In genomic region chr1:86998727-86999126, GRCh38 we compare ENCODE assay signal across 19 cellular contexts.
DNase-seq lines count a peak whose midpoint lies in the region; ATAC-seq and TF ChIP-seq lines count a peak whose summit lies in the region.
"Had no signal": no experiment of that assay in that cellular context is flagged by ENCODE, and none has a peak within 500 bp of the region (broad histone marks: within the 10 kb centered on the region; RNA-seq: fewer than 3 reads in every experiment).

No MANE protein-coding gene starts in this region.

- CTCF ChIA-PET in mammary epithelial cell (lab: Charles Lee; ENCODE audit: low non-redundant PET) = interaction anchor here (0.7 kb wide), 1 partner anchor 33 kb away, joined by 6 read pairs; no protein-coding TSS in a partner anchor

- H2AK5ac ChIP-seq in trophoblast cell (ENCODE audit: low read length) = no peak overlapping the region

- DNase-seq in mammary epithelial cell (peak; percentile 24), breast epithelium (ENCODE audit: low spot score in 2 of 2) (no peak), SK-N-MC (ENCODE audit: low read depth, low spot score) (no peak), epithelial cell of esophagus (ENCODE audit: low read depth) (peak; percentile 58), NCI-H510A (lab: John Stamatoyannopoulos, UW) (no peak), trophoblast cell (no peak), H4 (ENCODE audit: low spot score) (no peak)
- DNase-seq in stimulated activated naive CD8-positive, alpha-beta T cell treated with anti-CD3 and anti-CD28 coated beads, Interleukin-15, amount 100 ng/mL, for 72 hours = no peak
- DNase-seq: Calu3; CD4-positive, alpha-beta T cell; DMS79; KBM-7; NCI-H1436; NCI-H2029; NCI-H2171; NCI-H446; SJCRH30 had no signal

- no peak overlapping the region for H4K91ac ChIP-seq in trophoblast cell (ENCODE audit: low read depth, low read length)

- H4K20me1 ChIP-seq in mammary epithelial cell (ENCODE audit: insufficient read depth, low read length) = no peaks in the 10 kb centered on the region

- H3K4me1 ChIP-seq in mammary epithelial cell (ENCODE audit: insufficient read depth, low read length) (no peaks in the 10 kb centered on the region), breast epithelium (no peaks in the 10 kb centered on the region), trophoblast cell (ENCODE audit: control insufficient read depth in 1 of 2, insufficient read depth in 2 of 2, low read length in 2 of 2) (no peaks in the 10 kb centered on the region)
- H3K4me1 ChIP-seq: SJCRH30 had no signal

- no peaks in the 10 kb centered on the region for H3K9me3 ChIP-seq in mammary epithelial cell (replicated peaks; ENCODE audit: insufficient read depth, low read length)
- H3K9me3 ChIP-seq in breast epithelium = no peaks in the 10 kb centered on the region
- no peaks in the 10 kb centered on the region for H3K9me3 ChIP-seq in SK-N-MC (ENCODE audit: low read depth, low read length)
- no peaks in the 10 kb centered on the region for H3K9me3 ChIP-seq in trophoblast cell (ENCODE audit: insufficient read depth, low read depth, low read length)
- H3K9me3 ChIP-seq: SJCRH30 had no signal

- H3K4me1 Mint-ChIP-seq in stimulated activated naive CD8-positive, alpha-beta T cell treated with anti-CD3 and anti-CD28 coated beads, Interleukin-15, amount 100 ng/mL, for 72 hours = peaks cover 16% of the 10 kb centered on the region

- H3K4ac ChIP-seq in trophoblast cell (ENCODE audit: low read depth, low read length) = no peak overlapping the region

- no peak overlapping the region for H2BK12ac ChIP-seq in trophoblast cell (ENCODE audit: low read length)

- intact Hi-C loops in mammary epithelial cell (cut with micrococcal nuclease) (no loop called here), breast epithelium (cut with DNase I; ENCODE audit: low total_unique reads) (no loop called here)

- no peak overlapping the region for H3K18ac ChIP-seq in trophoblast cell (ENCODE audit: low read length)

- H3K27me3 ChIP-seq in mammary epithelial cell (ENCODE audit: insufficient read depth, low read length) (no peaks in the 10 kb centered on the region), breast epithelium (no peaks in the 10 kb centered on the region), trophoblast cell (ENCODE audit: insufficient read depth, low read length) (no peaks in the 10 kb centered on the region)
- H3K27me3 ChIP-seq: SJCRH30 had no signal

- no peaks in the 10 kb centered on the region for H3K9me3 Mint-ChIP-seq in stimulated activated naive CD8-positive, alpha-beta T cell treated with anti-CD3 and anti-CD28 coated beads, Interleukin-15, amount 100 ng/mL, for 72 hours
- H3K9me3 Mint-ChIP-seq: CD4-positive, alpha-beta T cell; GM23338 had no signal

- H3K79me2 ChIP-seq in mammary epithelial cell (ENCODE audit: insufficient read depth, low read length) = no peaks in the 10 kb centered on the region
- no peaks in the 10 kb centered on the region for H3K79me2 ChIP-seq in trophoblast cell (ENCODE audit: control insufficient read depth, insufficient read depth, low read length, poor library complexity)

- ATAC-seq in stimulated activated naive CD8-positive, alpha-beta T cell treated with anti-CD3 and anti-CD28 coated beads, Interleukin-15, amount 100 ng/mL, for 72 hours = peak; percentile 69
- ATAC-seq: GM23338 had no signal

- no TSS peak for BruUV-seq in mammary epithelial cell (replicated peaks; lab: Mats Ljungman, UMichigan)

- no peak overlapping the region for H3K4me2 ChIP-seq in mammary epithelial cell (ENCODE audit: insufficient read depth, low read depth, low read length)
- no peak overlapping the region for H3K4me2 ChIP-seq in trophoblast cell (ENCODE audit: low read length)
- H3K4me2 ChIP-seq: GM23338 had no signal

- H2BK120ac ChIP-seq in trophoblast cell (ENCODE audit: insufficient read depth, low read length, poor library complexity) = no peak overlapping the region

- no peak overlapping the region for H4K8ac ChIP-seq in trophoblast cell (ENCODE audit: low read depth, low read length)

- no peak overlapping the region for H3K9ac ChIP-seq in mammary epithelial cell (ENCODE audit: insufficient read depth, low read length)
- H3K9ac ChIP-seq in SK-N-MC (ENCODE audit: insufficient read length) = no peak overlapping the region
- no peak overlapping the region for H3K9ac ChIP-seq in trophoblast cell (ENCODE audit: low read length)

- H3K27ac ChIP-seq in mammary epithelial cell (ENCODE audit: insufficient read depth, low read depth, low read length) = no peak overlapping the region
- no peak overlapping the region for H3K27ac ChIP-seq in breast epithelium
- H3K27ac ChIP-seq in SK-N-MC = peak overlapping the region; percentile 30; the same call in 1 of the 2 replicates
- H3K27ac ChIP-seq in trophoblast cell (ENCODE audit: low read depth, low read length) = no peak overlapping the region
- H3K27ac ChIP-seq: SJCRH30 had no signal

- H3K4me3 ChIP-seq in mammary epithelial cell (replicated peaks in 1 of 3; ENCODE audit: insufficient read depth in 1 of 3, low read depth in 2 of 3, low read length in 3 of 3) (no peak overlapping the region), breast epithelium (no peak overlapping the region), SK-N-MC (no peak overlapping the region), epithelial cell of esophagus (ENCODE audit: low read length) (no peak overlapping the region), trophoblast cell (ENCODE audit: low read depth, low read length) (no peak overlapping the region)
- H3K4me3 ChIP-seq: GM23338, SJCRH30 had no signal

- no peaks in the 10 kb centered on the region for H3K27me3 Mint-ChIP-seq in stimulated activated naive CD8-positive, alpha-beta T cell treated with anti-CD3 and anti-CD28 coated beads, Interleukin-15, amount 100 ng/mL, for 72 hours
- H3K27me3 Mint-ChIP-seq: B cell; CD4-positive, alpha-beta T cell had no signal

- TF ChIP-seq CTCF in mammary epithelial cell (conservative IDR thresholded peaks at IDR 0.05 in 1 of 2, IDR thresholded peaks at IDR 0.05 in 1 of 2; ENCODE audit: extremely low read depth in 1 of 2, insufficient read depth in 1 of 2, low read depth in 1 of 2, low read length in 2 of 2) (no peak), breast epithelium (IDR thresholded peaks at IDR 0.05) (no peak), epithelial cell of esophagus (IDR thresholded peaks at IDR 0.05; ENCODE audit: insufficient read depth, low read depth, low read length, missing control alignments) (no peak)

- H2AFZ ChIP-seq in mammary epithelial cell (ENCODE audit: low read depth, low read length) (no peak overlapping the region), trophoblast cell (ENCODE audit: insufficient read depth, low read length, poor library complexity) (no peak overlapping the region)
- H2AFZ ChIP-seq: GM23338 had no signal

- H3K27ac Mint-ChIP-seq in stimulated activated naive CD8-positive, alpha-beta T cell treated with anti-CD3 and anti-CD28 coated beads, Interleukin-15, amount 100 ng/mL, for 72 hours = no peak overlapping the region
- H3K27ac Mint-ChIP-seq: B cell; CD4-positive, alpha-beta T cell; GM23338 had no signal

- no peaks in the 10 kb centered on the region for H3K79me1 ChIP-seq in trophoblast cell (ENCODE audit: low read length)

- no peak overlapping the region for H3K4me3 Mint-ChIP-seq in stimulated activated naive CD8-positive, alpha-beta T cell treated with anti-CD3 and anti-CD28 coated beads, Interleukin-15, amount 100 ng/mL, for 72 hours
- H3K4me3 Mint-ChIP-seq: B cell; CD4-positive, alpha-beta T cell; GM23338 had no signal

- TF ChIP-seq POLR2A in breast epithelium (IDR thresholded peaks at IDR 0.05) = no peak

- H3K36me3 ChIP-seq in mammary epithelial cell (ENCODE audit: insufficient read depth, low read length) (no peaks in the 10 kb centered on the region), breast epithelium (no peaks in the 10 kb centered on the region), SK-N-MC (ENCODE audit: insufficient read depth, low read length) (no peaks in the 10 kb centered on the region), trophoblast cell (ENCODE audit: control insufficient read depth in 1 of 2, insufficient read depth in 2 of 2, low read length in 2 of 2) (no peaks in the 10 kb centered on the region)

- in situ Hi-C loops in mammary epithelial cell (cut with MboI; ENCODE audit: low sequenced_read_pairs in 2 of 2) = no loop called here

- dilution Hi-C loops in mammary epithelial cell (cut with HindIII; ENCODE audit: low sequenced_read_pairs) = no loop called here

- H4K12ac ChIP-seq in trophoblast cell (ENCODE audit: low read depth, low read length) = no peak overlapping the region

- no peak overlapping the region for H2BK5ac ChIP-seq in trophoblast cell (ENCODE audit: low read depth, low read length, poor library complexity)

- no peak overlapping the region for H3K14ac ChIP-seq in trophoblast cell (ENCODE audit: low read length)

- no peak overlapping the region for H3K23ac ChIP-seq in trophoblast cell (ENCODE audit: low read length)

Comparison
In these comparisons a context has a peak if more than half of its experiments do, and no peak if none do; other contexts are left out.
1. DNase-seq: peak in mammary epithelial cell (single experiment) and epithelial cell of esophagus (single experiment); none in breast epithelium (0 of 2), SK-N-MC (single experiment), stimulated activated naive CD8-positive, alpha-beta T cell treated with anti-CD3 and anti-CD28 coated beads, Interleukin-15, amount 100 ng/mL, for 72 hours (0 of 2), NCI-H510A (single experiment), trophoblast cell (0 of 2) and H4 (single experiment).